Comparison of ENCODE assay signal across 20 cellular contexts in genomic region chr6:70557998-70558397, GRCh38. TPM values are rescaled to one million over a fixed set of nuclear protein-coding genes. Genes with fewer than 3 reads are reported as not detected.
DNase-seq lines count a peak whose midpoint lies in the region; ATAC-seq lines count a peak whose summit lies in the region.
"Had no signal": no experiment of that assay in that cellular context is flagged by ENCODE, and none has a peak within 500 bp of the region (broad histone marks: within the 10 kb centered on the region; RNA-seq: fewer than 3 reads in every experiment).

No MANE protein-coding gene starts in this region.

- no peaks in the 10 kb centered on the region for H3K36me3 Mint-ChIP-seq in activated CD8-positive, alpha-beta memory T cell treated with anti-CD3 and anti-CD28 coated beads, Interleukin-2, amount 10 ng/mL, durations not matched to agents 7 days and 5 days
- H3K36me3 Mint-ChIP-seq in activated T-helper 17 cell treated with anti-CD3 and anti-CD28 coated beads, Interleukin-2, amount 50 U/mL, for 72 hours (ENCODE audit: low read depth) = no peaks in the 10 kb centered on the region
- H3K36me3 Mint-ChIP-seq: CD8-positive, alpha-beta memory T cell; IgD-negative memory B cell had no signal

- no peak overlapping the region for H3K4me3 Mint-ChIP-seq in activated CD8-positive, alpha-beta memory T cell treated with anti-CD3 and anti-CD28 coated beads, Interleukin-2, amount 10 ng/mL, durations not matched to agents 7 days and 5 days
- H3K4me3 Mint-ChIP-seq in activated T-helper 17 cell treated with anti-CD3 and anti-CD28 coated beads, Interleukin-2, amount 50 U/mL, for 72 hours = peak overlapping the region; percentile 48
- H3K4me3 Mint-ChIP-seq: CD8-positive, alpha-beta memory T cell; GM23338; IgD-negative memory B cell had no signal

- ATAC-seq in activated CD8-positive, alpha-beta memory T cell treated with anti-CD3 and anti-CD28 coated beads, Interleukin-2, amount 10 ng/mL, durations not matched to agents 7 days and 5 days = peak; percentile 42
- peak; percentile 52 for ATAC-seq in GM21723 (IDR thresholded peaks at IDR 0.05; ENCODE audit: unreplicated experiment)
- ATAC-seq in activated T-helper 17 cell treated with anti-CD3 and anti-CD28 coated beads, Interleukin-2, amount 50 U/mL, for 72 hours (replicated peaks) = peak; percentile 92
- peak; percentile 83 for ATAC-seq in stimulated activated naive CD8-positive, alpha-beta T cell treated with anti-CD3 and anti-CD28 coated beads, Interleukin-15, Interleukin-2, amounts not matched to agents 100 U/mL and 50 U/mL, for 24 hours
- no peak for ATAC-seq in HG02981 (IDR thresholded peaks at IDR 0.05; ENCODE audit: unreplicated experiment)
- ATAC-seq: A549, GM23338, HCT116, Right ventricle myocardium inferior had no signal

- no peaks in the 10 kb centered on the region for H3K27me3 Mint-ChIP-seq in activated CD8-positive, alpha-beta memory T cell treated with anti-CD3 and anti-CD28 coated beads, Interleukin-2, amount 10 ng/mL, durations not matched to agents 7 days and 5 days
- H3K27me3 Mint-ChIP-seq in activated T-helper 17 cell treated with anti-CD3 and anti-CD28 coated beads, Interleukin-2, amount 50 U/mL, for 72 hours = no peaks in the 10 kb centered on the region
- H3K27me3 Mint-ChIP-seq: CD8-positive, alpha-beta memory T cell; IgD-negative memory B cell had no signal

- no peak overlapping the region for H3K27ac Mint-ChIP-seq in activated CD8-positive, alpha-beta memory T cell treated with anti-CD3 and anti-CD28 coated beads, Interleukin-2, amount 10 ng/mL, durations not matched to agents 7 days and 5 days
- H3K27ac Mint-ChIP-seq in activated T-helper 17 cell treated with anti-CD3 and anti-CD28 coated beads, Interleukin-2, amount 50 U/mL, for 72 hours = peak overlapping the region; percentile 66
- H3K27ac Mint-ChIP-seq: CD8-positive, alpha-beta memory T cell; GM23338; IgD-negative memory B cell had no signal

- no peaks in the 10 kb centered on the region for H3K9me3 Mint-ChIP-seq in activated CD8-positive, alpha-beta memory T cell treated with anti-CD3 and anti-CD28 coated beads, Interleukin-2, amount 10 ng/mL, durations not matched to agents 7 days and 5 days (ENCODE audit: low read depth)
- H3K9me3 Mint-ChIP-seq in activated T-helper 17 cell treated with anti-CD3 and anti-CD28 coated beads, Interleukin-2, amount 50 U/mL, for 72 hours = no peaks in the 10 kb centered on the region
- H3K9me3 Mint-ChIP-seq: CD8-positive, alpha-beta memory T cell; GM23338; IgD-negative memory B cell had no signal

- no peak for DNase-seq in activated CD8-positive, alpha-beta memory T cell treated with anti-CD3 and anti-CD28 coated beads, Interleukin-2, amount 10 ng/mL, durations not matched to agents 7 days and 5 days
- no peak for DNase-seq in activated CD8-positive, alpha-beta memory T cell treated with anti-CD3 and anti-CD28 coated beads, Interleukin-2, amount 50 U/mL, for 48 hours
- DNase-seq in stimulated activated naive CD8-positive, alpha-beta T cell treated with anti-CD3 and anti-CD28 coated beads, Interleukin-15, Interleukin-2, amounts not matched to agents 100 U/mL and 50 U/mL, for 24 hours = no peak
- no peak for DNase-seq in OCI-M2 (lab: John Stamatoyannopoulos, UW; ENCODE audit: unreplicated experiment)
- DNase-seq: CD8-positive, alpha-beta memory T cell; DND-41; NCI-H1105; NCI-H1694; NCI-H2107; NCI-H2227 treated with DMSO at 0.1 percent for 48 hours; NCI-H524; Peyer's patch had no signal

- H3K4me1 Mint-ChIP-seq in activated CD8-positive, alpha-beta memory T cell treated with anti-CD3 and anti-CD28 coated beads, Interleukin-2, amount 10 ng/mL, durations not matched to agents 7 days and 5 days = peaks cover 10% of the 10 kb centered on the region
- H3K4me1 Mint-ChIP-seq in activated T-helper 17 cell treated with anti-CD3 and anti-CD28 coated beads, Interleukin-2, amount 50 U/mL, for 72 hours = peaks cover 11% of the 10 kb centered on the region
- H3K4me1 Mint-ChIP-seq: CD8-positive, alpha-beta memory T cell; GM23338 had no signal

- CTCF ChIA-PET in activated CD8-positive, alpha-beta memory T cell treated with anti-CD3 and anti-CD28 coated beads, Interleukin-2, amount 10 ng/mL, durations not matched to agents 7 days and 5 days (lab: Charles Lee) = interaction anchor here (1.5 kb wide), 1 partner anchor 145 kb away, joined by 5 read pairs; the partner anchor contains the start of gene FAM135A

RNA-seq across cellular contexts. Expression of gene SDHAF4, which starts 8.7 kb away (rescaled TPM):
- total RNA-seq in activated CD8-positive, alpha-beta memory T cell treated with anti-CD3 and anti-CD28 coated beads, Interleukin-2, amount 10 ng/mL, durations not matched to agents 7 days and 5 days = 10 to 100 TPM; 12.2 to 15.5 TPM
- 10 to 100 TPM in 1 of 2 donors, 1 to 10 TPM in 1; 9.7 to 10.1 TPM for total RNA-seq in activated T-helper 17 cell treated with anti-CD3 and anti-CD28 coated beads, Interleukin-2, amount 50 U/mL, for 72 hours
